ENCODE assay signal across 1 cellular context in genomic region chr17:2136151-2136550, GRCh38.
TF ChIP-seq lines count a peak whose summit lies in the region.

No MANE protein-coding gene starts in this region.

TF ChIP-seq in K562, 482 proteins besides CTCF, POLR2A, EP300 and RAD21 (continued from another document):
- TF ChIP-seq JUND (IDR thresholded peaks at IDR 0.05; ENCODE audit: borderline replicate concordance, low read depth, low read length) (peak; percentile 64; the same call in 1 of the 2 replicates), JUND (tag; IDR thresholded peaks at IDR 0.05; ENCODE audit: borderline replicate concordance, low read depth, low read length) (peak; percentile 51; the same call in 1 of the 3 replicates)
